8 cellular contexts compared by ENCODE assay signal in genomic region chr17:8192070-8192815, GRCh38. TPM values are rescaled to one million over a fixed set of nuclear protein-coding genes. Genes with fewer than 3 reads are reported as not detected.
DNase-seq lines count a peak whose midpoint lies in the region; ATAC-seq and TF ChIP-seq lines count a peak whose summit lies in the region.

No MANE protein-coding gene starts in this region.

- H3K4me3 ChIP-seq in DND-41 (ENCODE audit: low read depth in 1 of 2, low read length in 2 of 2) (peak overlapping the region; percentile 12 to 61; a peak in 3 of 4 replicates), lower lobe of right lung (peak overlapping the region; percentile 43), stomach (peak overlapping the region; percentile 31 to 37 (median 34))

- H3K9me3 Mint-ChIP-seq in HFFc6 (no peaks in the 10 kb centered on the region), endothelial cell (ENCODE audit: unreplicated experiment) (no peaks in the 10 kb centered on the region)

- H3K4me1 ChIP-seq in DND-41 (ENCODE audit: insufficient read depth, low read length) (peaks cover 54% of the 10 kb centered on the region), lower lobe of right lung (peaks cover 52% of the 10 kb centered on the region), stomach (peaks cover 35 to 50% (median 45%) of the 10 kb centered on the region in 4 donors)

- peak in 1 of 4 donors; percentile 44 for TF ChIP-seq POLR2A in stomach (IDR thresholded peaks at IDR 0.05)

- H3K9me3 ChIP-seq in DND-41 (ENCODE audit: insufficient read depth, low read length, severe bottlenecking): no peaks in the 10 kb centered on the region
- no peaks in the 10 kb centered on the region for H3K9me3 ChIP-seq in lower lobe of right lung
- no peaks in the 10 kb centered on the region for H3K9me3 ChIP-seq in stomach

- peaks cover 17% of the 10 kb centered on the region for H3K79me2 ChIP-seq in DND-41 (ENCODE audit: insufficient read depth, low read length)

- peak; percentile 87 for DNase-seq in DND-41
- peak; percentile 57 for DNase-seq in HFFc6
- peak; percentile 90 for DNase-seq in NCI-H345 (lab: John Stamatoyannopoulos, UW)
- DNase-seq in activated CD4-positive, alpha-beta T cell treated with anti-CD3 and anti-CD28 coated beads, Interleukin-2, amount 50 U/mL, for 1 hour: peak; percentile 41
- DNase-seq in endothelial cell (ENCODE audit: low spot score): peak; percentile 73
- peak; percentile 72 for DNase-seq in lower lobe of right lung
- peak; percentile 78 for DNase-seq in stomach

- peak overlapping the region; percentile 74 for H3K4me2 ChIP-seq in DND-41 (ENCODE audit: insufficient read depth, low read length)

- H3K36me3 ChIP-seq in DND-41 (ENCODE audit: insufficient read depth, low read length) (no peaks in the 10 kb centered on the region; the same call in 1 of the 2 replicates), lower lobe of right lung (no peaks in the 10 kb centered on the region), stomach (no peaks in the 10 kb centered on the region)

- intact Hi-C loops in lower lobe of right lung (cut with DNase I): no loop called here
- intact Hi-C loops in stomach (cut with DNase I; ENCODE audit: low total_unique reads): no loop called here

- H3K27ac ChIP-seq in DND-41 (ENCODE audit: low read length): peak overlapping the region; percentile 86
- H3K27ac ChIP-seq in lower lobe of right lung: peak overlapping the region; percentile 98
- H3K27ac ChIP-seq in stomach: peak overlapping the region; percentile 66 to 84 (median 82)

- H3K4me3 Mint-ChIP-seq in HFFc6 (no peak overlapping the region), endothelial cell (ENCODE audit: unreplicated experiment) (no peak overlapping the region)

- H3K4me1 Mint-ChIP-seq in HFFc6 (ENCODE audit: low read depth) (peaks cover 23% of the 10 kb centered on the region), endothelial cell (ENCODE audit: unreplicated experiment) (peaks cover 10% of the 10 kb centered on the region)

- H3K36me3 Mint-ChIP-seq in HFFc6 (ENCODE audit: low read depth) (no peaks in the 10 kb centered on the region), endothelial cell (ENCODE audit: low read depth, unreplicated experiment) (peaks cover 4% of the 10 kb centered on the region)

- 15 to 30% (median 18%) methylated on average over 11 to 12 of the region's 12 CpGs for WGBS in stomach, 5 donors

- H3K27me3 Mint-ChIP-seq in HFFc6 (ENCODE audit: insufficient read depth): peaks cover 2% of the 10 kb centered on the region; the same call in 1 of the 2 replicates
- H3K27me3 Mint-ChIP-seq in endothelial cell (ENCODE audit: unreplicated experiment): peaks cover 5% of the 10 kb centered on the region

- peak overlapping the region; percentile 81 for H2AFZ ChIP-seq in DND-41 (ENCODE audit: low read depth, low read length)

- TF ChIP-seq EP300 in stomach (IDR thresholded peaks at IDR 0.05): no peak

- H3K9ac ChIP-seq in DND-41 (ENCODE audit: low read depth, low read length): peak overlapping the region; percentile 58

- H3K27me3 ChIP-seq in DND-41 (ENCODE audit: insufficient read depth, low read length, poor library complexity) (no peaks in the 10 kb centered on the region), lower lobe of right lung (ENCODE audit: low read depth) (no peaks in the 10 kb centered on the region), stomach (no peaks in the 10 kb centered on the region)

- H3K27ac Mint-ChIP-seq in HFFc6 (no peak overlapping the region), endothelial cell (ENCODE audit: unreplicated experiment) (no peak overlapping the region)

- peak; percentile 66 for ATAC-seq in DND-41 (ENCODE audit: insufficient read depth, low read depth)
- peak; percentile 22 to 33 for ATAC-seq in lower lobe of right lung
- no peak for ATAC-seq in GM18858 (IDR thresholded peaks at IDR 0.05; ENCODE audit: unreplicated experiment)

- peaks cover 12% of the 10 kb centered on the region for H4K20me1 ChIP-seq in DND-41 (ENCODE audit: insufficient read depth, low read length)

- no peak for TF ChIP-seq CTCF in DND-41 (IDR thresholded peaks at IDR 0.05; ENCODE audit: borderline replicate concordance, extremely low read depth, low read length, poor library complexity, severe bottlenecking)
- no peak for TF ChIP-seq CTCF in HFFc6 (IDR thresholded peaks at IDR 0.05)
- no peak for TF ChIP-seq CTCF in endothelial cell (IDR thresholded peaks at IDR 0.05; ENCODE audit: unreplicated experiment)
- TF ChIP-seq CTCF in lower lobe of right lung (IDR thresholded peaks at IDR 0.05): no peak
- no peak for TF ChIP-seq CTCF in stomach (IDR thresholded peaks at IDR 0.05)

RNA-seq across cellular contexts. Expression of gene BORCS6, which starts 2.3 kb away (rescaled TPM):
- total RNA-seq in HFFc6 (2021; fragmentation: NEBNext Ultra II Directional; extraction: Animal tissue kit (Norgen Biotek cat#: 25700)): 1 to 10 TPM; 4.4 to 6.0 (median 4.6) TPM
- total RNA-seq in endothelial cell (ENCODE audit: unreplicated experiment): 9.7 TPM
- total RNA-seq in lower lobe of right lung: 7.7 TPM
- 10 to 100 TPM in 2 of 5 donors, 1 to 10 TPM in 2, under 1 TPM in 1; 0.58 to 70.1 (median 4.6) TPM for total RNA-seq in stomach
- polyA plus RNA-seq in stomach: 1 to 10 TPM; 6.6 to 9.2 (median 7.9) TPM

RNA-seq across cellular contexts. Expression of gene TMEM107, which starts 16.1 kb away (rescaled TPM):
- 10 to 100 TPM; 13.8 to 18.8 (median 17.5) TPM for total RNA-seq in HFFc6 (2021; fragmentation: NEBNext Ultra II Directional; extraction: Animal tissue kit (Norgen Biotek cat#: 25700))
- total RNA-seq in endothelial cell (ENCODE audit: unreplicated experiment) (14.6 TPM), lower lobe of right lung (12.9 TPM), stomach (10 to 100 TPM in 3 of 5 donors, 1 to 10 TPM in 2; 5.2 to 37.6 (median 14.9) TPM)
- polyA plus RNA-seq in stomach: 10 to 100 TPM in 1 of 3 donors, 1 to 10 TPM in 2; 6.3 to 10.3 (median 8.0) TPM

RNA-seq across cellular contexts. Expression of gene AURKB, which starts 18.1 kb away (rescaled TPM):
- total RNA-seq in HFFc6 (2021; fragmentation: NEBNext Ultra II Directional; extraction: Animal tissue kit (Norgen Biotek cat#: 25700)): 10 to 100 TPM; 24.5 to 43.4 (median 39.5) TPM
- total RNA-seq in endothelial cell (ENCODE audit: unreplicated experiment) (21.4 TPM), lower lobe of right lung (2.2 TPM), stomach (10 to 100 TPM in 2 of 5 donors, 1 to 10 TPM in 3; 1.0 to 66.0 (median 2.3) TPM)
- 10 to 100 TPM in 2 of 3 donors, 1 to 10 TPM in 1; 8.2 to 24.9 (median 10.7) TPM for polyA plus RNA-seq in stomach

RNA-seq across cellular contexts. Expression of gene VAMP2, which starts 29.5 kb away (rescaled TPM):
- total RNA-seq in HFFc6 (2021; fragmentation: NEBNext Ultra II Directional; extraction: Animal tissue kit (Norgen Biotek cat#: 25700)): 10 to 100 TPM; 37.0 to 47.6 (median 44.5) TPM
- total RNA-seq in endothelial cell (ENCODE audit: unreplicated experiment) (19.8 TPM), lower lobe of right lung (77.0 TPM), stomach (100 to 1,000 TPM in 1 of 5 donors, 10 to 100 TPM in 2, 1 to 10 TPM in 2; 6.7 to 104 (median 17.3) TPM)
- 10 to 100 TPM; 32.4 to 58.8 (median 43.1) TPM for polyA plus RNA-seq in stomach

RNA-seq across cellular contexts. Expression of gene PER1, which starts 40.0 kb away (rescaled TPM):
- total RNA-seq in HFFc6 (2021; fragmentation: NEBNext Ultra II Directional; extraction: Animal tissue kit (Norgen Biotek cat#: 25700)): 10 to 100 TPM; 18.9 to 31.8 (median 26.9) TPM
- total RNA-seq in endothelial cell (ENCODE audit: unreplicated experiment) (30.0 TPM), lower lobe of right lung (252 TPM), stomach (100 to 1,000 TPM in 3 of 5 donors, 10 to 100 TPM in 2; 16.2 to 163 (median 137) TPM)
- 10 to 100 TPM; 47.2 to 69.4 (median 66.7) TPM for polyA plus RNA-seq in stomach
